Comparison of ENCODE assay signal across 1 cellular context in the genomic region with DNA sequence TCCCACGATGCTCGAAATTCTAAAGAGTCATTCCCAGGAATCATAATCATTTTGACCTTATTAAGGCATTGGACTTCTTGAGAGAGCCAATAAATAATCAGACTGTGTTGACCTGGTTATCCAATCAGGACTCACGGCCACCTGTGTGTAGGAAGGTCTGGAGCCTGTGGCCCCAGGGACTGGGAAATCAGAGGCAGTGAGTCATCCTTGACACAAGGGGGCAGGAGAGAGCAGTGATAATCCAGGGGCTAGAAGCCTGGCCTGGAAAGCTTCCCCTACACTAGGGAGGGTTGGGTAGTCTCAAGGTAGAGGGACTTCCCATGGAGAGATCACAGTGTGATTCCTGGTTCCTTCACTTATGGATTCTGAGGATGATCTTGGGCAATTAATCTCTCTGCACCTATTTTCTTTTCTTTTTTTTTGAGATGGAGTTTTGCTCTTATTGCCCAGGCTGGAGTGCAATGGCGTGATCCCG.
TF ChIP-seq lines count a peak whose summit lies in the region.

No MANE protein-coding gene starts in this region.

TF ChIP-seq in SK-N-SH treated with all-trans-retinoic acid at 6 μM for 48 hours, 23 proteins besides CTCF, POLR2A, EP300 and RAD21 (continued from another document):
- TF ChIP-seq, protein P1, sequence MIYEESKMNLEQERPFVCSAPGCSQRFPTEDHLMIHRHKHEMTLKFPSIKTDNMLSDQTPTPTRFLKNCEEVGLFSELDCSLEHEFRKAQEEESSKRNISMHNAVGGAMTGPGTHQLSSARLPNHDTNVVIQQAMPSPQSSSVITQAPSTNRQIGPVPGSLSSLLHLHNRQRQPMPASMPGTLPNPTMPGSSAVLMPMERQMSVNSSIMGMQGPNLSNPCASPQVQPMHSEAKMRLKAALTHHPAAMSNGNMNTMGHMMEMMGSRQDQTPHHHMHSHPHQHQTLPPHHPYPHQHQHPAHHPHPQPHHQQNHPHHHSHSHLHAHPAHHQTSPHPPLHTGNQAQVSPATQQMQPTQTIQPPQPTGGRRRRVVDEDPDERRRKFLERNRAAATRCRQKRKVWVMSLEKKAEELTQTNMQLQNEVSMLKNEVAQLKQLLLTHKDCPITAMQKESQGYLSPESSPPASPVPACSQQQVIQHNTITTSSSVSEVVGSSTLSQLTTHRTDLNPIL (CRISPR knock-in tag; IDR thresholded peaks at IDR 0.05; ENCODE audit: low read depth), result no peak
- no peak for TF ChIP-seq TCF4 (CRISPR knock-in tag; IDR thresholded peaks at IDR 0.05; ENCODE audit: borderline replicate concordance)
- TF ChIP-seq OSR1 (CRISPR knock-in tag; IDR thresholded peaks at IDR 0.05), result no peak
- TF ChIP-seq, protein P2, sequence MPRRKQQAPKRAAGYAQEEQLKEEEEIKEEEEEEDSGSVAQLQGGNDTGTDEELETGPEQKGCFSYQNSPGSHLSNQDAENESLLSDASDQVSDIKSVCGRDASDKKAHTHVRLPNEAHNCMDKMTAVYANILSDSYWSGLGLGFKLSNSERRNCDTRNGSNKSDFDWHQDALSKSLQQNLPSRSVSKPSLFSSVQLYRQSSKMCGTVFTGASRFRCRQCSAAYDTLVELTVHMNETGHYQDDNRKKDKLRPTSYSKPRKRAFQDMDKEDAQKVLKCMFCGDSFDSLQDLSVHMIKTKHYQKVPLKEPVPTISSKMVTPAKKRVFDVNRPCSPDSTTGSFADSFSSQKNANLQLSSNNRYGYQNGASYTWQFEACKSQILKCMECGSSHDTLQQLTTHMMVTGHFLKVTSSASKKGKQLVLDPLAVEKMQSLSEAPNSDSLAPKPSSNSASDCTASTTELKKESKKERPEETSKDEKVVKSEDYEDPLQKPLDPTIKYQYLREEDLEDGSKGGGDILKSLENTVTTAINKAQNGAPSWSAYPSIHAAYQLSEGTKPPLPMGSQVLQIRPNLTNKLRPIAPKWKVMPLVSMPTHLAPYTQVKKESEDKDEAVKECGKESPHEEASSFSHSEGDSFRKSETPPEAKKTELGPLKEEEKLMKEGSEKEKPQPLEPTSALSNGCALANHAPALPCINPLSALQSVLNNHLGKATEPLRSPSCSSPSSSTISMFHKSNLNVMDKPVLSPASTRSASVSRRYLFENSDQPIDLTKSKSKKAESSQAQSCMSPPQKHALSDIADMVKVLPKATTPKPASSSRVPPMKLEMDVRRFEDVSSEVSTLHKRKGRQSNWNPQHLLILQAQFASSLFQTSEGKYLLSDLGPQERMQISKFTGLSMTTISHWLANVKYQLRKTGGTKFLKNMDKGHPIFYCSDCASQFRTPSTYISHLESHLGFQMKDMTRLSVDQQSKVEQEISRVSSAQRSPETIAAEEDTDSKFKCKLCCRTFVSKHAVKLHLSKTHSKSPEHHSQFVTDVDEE (CRISPR knock-in tag; IDR thresholded peaks at IDR 0.05), result no peak
- no peak for TF ChIP-seq PPARA (CRISPR knock-in tag; IDR thresholded peaks at IDR 0.05; ENCODE audit: borderline replicate concordance)
- no peak for TF ChIP-seq BACH2 (CRISPR knock-in tag; IDR thresholded peaks at IDR 0.05; ENCODE audit: borderline replicate concordance)
- no peak for TF ChIP-seq ZFP3 (CRISPR knock-in tag; IDR thresholded peaks at IDR 0.05)
- no peak for TF ChIP-seq ARNTL (CRISPR knock-in tag; IDR thresholded peaks at IDR 0.05; ENCODE audit: borderline replicate concordance, low read depth)
- no peak for TF ChIP-seq ZFP30 (CRISPR knock-in tag; IDR thresholded peaks at IDR 0.05)
- TF ChIP-seq RARB (CRISPR knock-in tag; IDR thresholded peaks at IDR 0.05), result no peak
- TF ChIP-seq ZC3H10 (CRISPR knock-in tag; IDR thresholded peaks at IDR 0.05), result no peak
- TF ChIP-seq CSRNP3 (CRISPR knock-in tag; IDR thresholded peaks at IDR 0.05), result no peak
- TF ChIP-seq ZNF565 (CRISPR knock-in tag; conservative IDR thresholded peaks at IDR 0.05; ENCODE audit: low read depth), result no peak
